20 cellular contexts compared by ENCODE assay signal in genomic region chr11:93720522-93720921, GRCh38. TPM values are rescaled to one million over a fixed set of nuclear protein-coding genes. Genes with fewer than 3 reads are reported as not detected.
A peak's percentile ranks its signal among the peaks of the same experiment; 100 is the strongest.
DNase-seq lines count a peak whose midpoint lies in the region; ATAC-seq and TF ChIP-seq lines count a peak whose summit lies in the region.
"Had no signal": no experiment of that assay in that cellular context is flagged by ENCODE, and none has a peak within 500 bp of the region (broad histone marks: within the 10 kb centered on the region; RNA-seq: fewer than 3 reads in every experiment).

No MANE protein-coding gene starts in this region.

- no peak overlapping the region for H3K4me3 Mint-ChIP-seq in activated CD4-positive, alpha-beta T cell treated with anti-CD3 and anti-CD28 coated beads, Interleukin-2, amount 10 ng/mL, durations not matched to agents 24 days and 14 days
- H3K4me3 Mint-ChIP-seq in stimulated activated naive B cell treated with anti-CD40 and anti-IgM and Interleukin-4, amounts not matched to agents 10 μg/mL and 1 μg/mL and 100 μg/mL, for 72 hours, result no peak overlapping the region
- no peak overlapping the region for H3K4me3 Mint-ChIP-seq in activated T-helper 1 cell treated with anti-CD3 and anti-CD28 coated beads, Interleukin-12 subunit alpha, Interleukin-12 subunit beta, Interleukin-2, Interleukin-4 antibody, amounts not matched to agents 30 ng/mL and 10 ng/mL and 1 ng/mL, durations not matched to agents 14 hours and 24 hours and 36 hours
- H3K4me3 Mint-ChIP-seq: CD14-positive monocyte; CD4-positive, alpha-beta memory T cell had no signal

- no peak overlapping the region for H3K27ac Mint-ChIP-seq in activated CD4-positive, alpha-beta T cell treated with anti-CD3 and anti-CD28 coated beads, Interleukin-2, amount 10 ng/mL, durations not matched to agents 24 days and 14 days
- H3K27ac Mint-ChIP-seq in stimulated activated naive B cell treated with anti-CD40 and anti-IgM and Interleukin-4, amounts not matched to agents 10 μg/mL and 1 μg/mL and 100 μg/mL, for 72 hours, result peak overlapping the region; percentile 62
- H3K27ac Mint-ChIP-seq in activated T-helper 1 cell treated with anti-CD3 and anti-CD28 coated beads, Interleukin-12 subunit alpha, Interleukin-12 subunit beta, Interleukin-2, Interleukin-4 antibody, amounts not matched to agents 30 ng/mL and 10 ng/mL and 1 ng/mL, durations not matched to agents 14 hours and 24 hours and 36 hours, result no peak overlapping the region

- H3K27ac ChIP-seq in neutrophil, result peak overlapping the region; percentile 91
- H3K27ac ChIP-seq: 22Rv1, GM23248 had no signal

- DNase-seq in activated CD4-positive, alpha-beta T cell treated with anti-CD3 and anti-CD28 coated beads, Interleukin-2, amount 10 ng/mL, durations not matched to agents 24 days and 14 days, result peak; percentile 49
- no peak for DNase-seq in activated CD4-positive, alpha-beta T cell treated with anti-CD3 and anti-CD28 coated beads, Interleukin-2, amount 50 U/mL, for 4 hours
- DNase-seq in islet precursor cell (peak; percentile 68), mucosa of descending colon (no peak)
- no peak for DNase-seq in stimulated activated naive B cell treated with anti-CD40 and anti-IgM and Interleukin-4, amounts not matched to agents 10 μg/mL and 1 μg/mL and 100 μg/mL, for 72 hours
- no peak for DNase-seq in activated T-helper 1 cell treated with anti-CD3 and anti-CD28 coated beads, Interleukin-12 subunit alpha, Interleukin-12 subunit beta, Interleukin-2, Interleukin-4 antibody, amounts not matched to agents 30 ng/mL and 10 ng/mL and 1 ng/mL, durations not matched to agents 14 hours and 24 hours and 36 hours (ENCODE audit: low spot score)
- DNase-seq: BE2C; CD4-positive, alpha-beta memory T cell; DMS 273 treated with DMSO at 0.1 percent for 48 hours; DMS79; EL; GF-D8; GM23248; H7; HCEC 1CT had no signal

- H3K27me3 ChIP-seq in neutrophil, result no peaks in the 10 kb centered on the region
- H3K27me3 ChIP-seq: BE2C; BLaER1 treated with 17β-estradiol and CSF1 and Interleukin-3, amounts not matched to agents 10 nM and 100 nM had no signal

- ATAC-seq in stimulated activated naive B cell treated with anti-CD40 and anti-IgM and Interleukin-4, amounts not matched to agents 10 μg/mL and 1 μg/mL and 100 μg/mL, for 72 hours (replicated peaks), result no peak
- no peak for ATAC-seq in HG03159 (IDR thresholded peaks at IDR 0.05; ENCODE audit: unreplicated experiment)
- ATAC-seq in mucosa of descending colon, result no peak

- no peaks in the 10 kb centered on the region for H3K27me3 Mint-ChIP-seq in activated CD4-positive, alpha-beta T cell treated with anti-CD3 and anti-CD28 coated beads, Interleukin-2, amount 10 ng/mL, durations not matched to agents 24 days and 14 days
- H3K27me3 Mint-ChIP-seq in stimulated activated naive B cell treated with anti-CD40 and anti-IgM and Interleukin-4, amounts not matched to agents 10 μg/mL and 1 μg/mL and 100 μg/mL, for 72 hours, result no peaks in the 10 kb centered on the region
- H3K27me3 Mint-ChIP-seq in activated T-helper 1 cell treated with anti-CD3 and anti-CD28 coated beads, Interleukin-12 subunit alpha, Interleukin-12 subunit beta, Interleukin-2, Interleukin-4 antibody, amounts not matched to agents 30 ng/mL and 10 ng/mL and 1 ng/mL, durations not matched to agents 14 hours and 24 hours and 36 hours (ENCODE audit: insufficient read depth), result no peaks in the 10 kb centered on the region
- H3K27me3 Mint-ChIP-seq: CD4-positive, alpha-beta memory T cell had no signal

- no peaks in the 10 kb centered on the region for H3K9me3 ChIP-seq in neutrophil
- H3K9me3 ChIP-seq in mucosa of descending colon, result no peaks in the 10 kb centered on the region
- H3K9me3 ChIP-seq: BE2C had no signal

- intact Hi-C loops in activated CD4-positive, alpha-beta T cell treated with anti-CD3 and anti-CD28 coated beads, Interleukin-2, amount 10 ng/mL, durations not matched to agents 24 days and 14 days (cut with micrococcal nuclease), result no loop called here
- intact Hi-C loops in activated T-helper 1 cell treated with anti-CD3 and anti-CD28 coated beads, Interleukin-12 subunit alpha, Interleukin-12 subunit beta, Interleukin-2, Interleukin-4 antibody, amounts not matched to agents 30 ng/mL and 10 ng/mL and 1 ng/mL, durations not matched to agents 14 hours and 24 hours and 36 hours (cut with micrococcal nuclease), result loop anchor here (10.0 kb wide), 1 partner anchor 486 kb away; no protein-coding TSS in a partner anchor
- intact Hi-C loops in mucosa of descending colon (cut with DNase I, micrococcal nuclease), result no loop called here

- peaks cover 31 to 37% of the 10 kb centered on the region in 2 experiments for H3K4me1 ChIP-seq in neutrophil (ENCODE audit: control insufficient read depth in 1 of 2, insufficient read depth in 1 of 2, low read depth in 1 of 2, low read length in 1 of 2)
- no peaks in the 10 kb centered on the region for H3K4me1 ChIP-seq in mucosa of descending colon (ENCODE audit: low read depth)
- H3K4me1 ChIP-seq: BE2C had no signal

- no peaks in the 10 kb centered on the region for H3K9me3 Mint-ChIP-seq in activated CD4-positive, alpha-beta T cell treated with anti-CD3 and anti-CD28 coated beads, Interleukin-2, amount 10 ng/mL, durations not matched to agents 24 days and 14 days
- peaks cover 6 to 10% of the 10 kb centered on the region in 2 donors for H3K9me3 Mint-ChIP-seq in stimulated activated naive B cell treated with anti-CD40 and anti-IgM and Interleukin-4, amounts not matched to agents 10 μg/mL and 1 μg/mL and 100 μg/mL, for 72 hours
- no peaks in the 10 kb centered on the region for H3K9me3 Mint-ChIP-seq in activated T-helper 1 cell treated with anti-CD3 and anti-CD28 coated beads, Interleukin-12 subunit alpha, Interleukin-12 subunit beta, Interleukin-2, Interleukin-4 antibody, amounts not matched to agents 30 ng/mL and 10 ng/mL and 1 ng/mL, durations not matched to agents 14 hours and 24 hours and 36 hours
- H3K9me3 Mint-ChIP-seq: CD14-positive monocyte had no signal

- no peak for TF ChIP-seq CTCF in neutrophil (IDR thresholded peaks at IDR 0.05)
- no peak for TF ChIP-seq CTCF in mucosa of descending colon (IDR thresholded peaks at IDR 0.05)

- H3K36me3 Mint-ChIP-seq in activated CD4-positive, alpha-beta T cell treated with anti-CD3 and anti-CD28 coated beads, Interleukin-2, amount 10 ng/mL, durations not matched to agents 24 days and 14 days (ENCODE audit: low read depth), result peaks cover 62% of the 10 kb centered on the region
- H3K36me3 Mint-ChIP-seq in stimulated activated naive B cell treated with anti-CD40 and anti-IgM and Interleukin-4, amounts not matched to agents 10 μg/mL and 1 μg/mL and 100 μg/mL, for 72 hours, result peaks cover 49 to 60% of the 10 kb centered on the region in 2 donors
- peaks cover 41% of the 10 kb centered on the region for H3K36me3 Mint-ChIP-seq in activated T-helper 1 cell treated with anti-CD3 and anti-CD28 coated beads, Interleukin-12 subunit alpha, Interleukin-12 subunit beta, Interleukin-2, Interleukin-4 antibody, amounts not matched to agents 30 ng/mL and 10 ng/mL and 1 ng/mL, durations not matched to agents 14 hours and 24 hours and 36 hours (ENCODE audit: low read depth)

- peaks cover 18% of the 10 kb centered on the region for H3K4me1 Mint-ChIP-seq in activated CD4-positive, alpha-beta T cell treated with anti-CD3 and anti-CD28 coated beads, Interleukin-2, amount 10 ng/mL, durations not matched to agents 24 days and 14 days
- H3K4me1 Mint-ChIP-seq in stimulated activated naive B cell treated with anti-CD40 and anti-IgM and Interleukin-4, amounts not matched to agents 10 μg/mL and 1 μg/mL and 100 μg/mL, for 72 hours, result peaks cover 21 to 36% of the 10 kb centered on the region in 2 donors
- H3K4me1 Mint-ChIP-seq in activated T-helper 1 cell treated with anti-CD3 and anti-CD28 coated beads, Interleukin-12 subunit alpha, Interleukin-12 subunit beta, Interleukin-2, Interleukin-4 antibody, amounts not matched to agents 30 ng/mL and 10 ng/mL and 1 ng/mL, durations not matched to agents 14 hours and 24 hours and 36 hours (ENCODE audit: low read depth), result peaks cover 29% of the 10 kb centered on the region

- H3K4me3 ChIP-seq in neutrophil (ENCODE audit: low read depth in 1 of 2, low read length in 1 of 2) (no peak overlapping the region), mucosa of descending colon (no peak overlapping the region)
- H3K4me3 ChIP-seq: BLaER1 treated with 17β-estradiol and CSF1 and Interleukin-3, amounts not matched to agents 10 nM and 100 nM; GM23248 had no signal

- H3K36me3 ChIP-seq in neutrophil (peaks cover 30% of the 10 kb centered on the region), mucosa of descending colon (ENCODE audit: low read depth) (no peaks in the 10 kb centered on the region)

RNA-seq across cellular contexts. Expression of gene TAF1D, which starts 20.8 kb away (rescaled TPM):
- 328 and 342 TPM in 2 replicates for total RNA-seq in activated CD4-positive, alpha-beta T cell treated with anti-CD3 and anti-CD28 coated beads, Interleukin-2, amount 10 ng/mL, durations not matched to agents 24 days and 14 days
- 337 and 345 TPM in 2 replicates for total RNA-seq in activated T-helper 1 cell treated with anti-CD3 and anti-CD28 coated beads, Interleukin-12 subunit alpha, Interleukin-12 subunit beta, Interleukin-2, Interleukin-4 antibody, amounts not matched to agents 30 ng/mL and 10 ng/mL and 1 ng/mL, durations not matched to agents 14 hours and 24 hours and 36 hours
- 10 to 100 TPM; 64.7 to 85.2 (median 84.0) TPM for total RNA-seq in mucosa of descending colon

RNA-seq across cellular contexts. Expression of gene C11orf54, which starts 20.9 kb away (rescaled TPM):
- total RNA-seq in activated CD4-positive, alpha-beta T cell treated with anti-CD3 and anti-CD28 coated beads, Interleukin-2, amount 10 ng/mL, durations not matched to agents 24 days and 14 days, result 21.6 and 22.2 TPM in 2 replicates
- 19.3 and 21.6 TPM in 2 replicates for total RNA-seq in activated T-helper 1 cell treated with anti-CD3 and anti-CD28 coated beads, Interleukin-12 subunit alpha, Interleukin-12 subunit beta, Interleukin-2, Interleukin-4 antibody, amounts not matched to agents 30 ng/mL and 10 ng/mL and 1 ng/mL, durations not matched to agents 14 hours and 24 hours and 36 hours
- 10 to 100 TPM; 42.8 to 96.0 (median 48.0) TPM for total RNA-seq in mucosa of descending colon

RNA-seq across cellular contexts. Expression of gene CEP295, which starts 59.0 kb away (rescaled TPM):
- 30.3 and 32.2 TPM in 2 replicates for total RNA-seq in activated CD4-positive, alpha-beta T cell treated with anti-CD3 and anti-CD28 coated beads, Interleukin-2, amount 10 ng/mL, durations not matched to agents 24 days and 14 days
- 29.4 and 29.7 TPM in 2 replicates for total RNA-seq in activated T-helper 1 cell treated with anti-CD3 and anti-CD28 coated beads, Interleukin-12 subunit alpha, Interleukin-12 subunit beta, Interleukin-2, Interleukin-4 antibody, amounts not matched to agents 30 ng/mL and 10 ng/mL and 1 ng/mL, durations not matched to agents 14 hours and 24 hours and 36 hours
- 10 to 100 TPM in 2 of 3 donors, 1 to 10 TPM in 1; 9.5 to 11.4 (median 10.2) TPM for total RNA-seq in mucosa of descending colon

Comparison
In these comparisons a context has a peak if more than half of its experiments do, and no peak if none do; other contexts are left out.
1. DNase-seq: peak in activated CD4-positive, alpha-beta T cell treated with anti-CD3 and anti-CD28 coated beads, Interleukin-2, amount 10 ng/mL, durations not matched to agents 24 days and 14 days (single experiment) and islet precursor cell (single experiment); none in activated CD4-positive, alpha-beta T cell treated with anti-CD3 and anti-CD28 coated beads, Interleukin-2, amount 50 U/mL, for 4 hours (0 of 2), stimulated activated naive B cell treated with anti-CD40 and anti-IgM and Interleukin-4, amounts not matched to agents 10 μg/mL and 1 μg/mL and 100 μg/mL, for 72 hours (single experiment), activated T-helper 1 cell treated with anti-CD3 and anti-CD28 coated beads, Interleukin-12 subunit alpha, Interleukin-12 subunit beta, Interleukin-2, Interleukin-4 antibody, amounts not matched to agents 30 ng/mL and 10 ng/mL and 1 ng/mL, durations not matched to agents 14 hours and 24 hours and 36 hours (single experiment) and mucosa of descending colon (0 of 3).